2 cellular contexts compared by ENCODE assay signal in genomic region chr17:1646199-1646875, GRCh38.
TF ChIP-seq lines count a peak whose summit lies in the region.

No MANE protein-coding gene starts in this region.

TF ChIP-seq in endothelial cell of umbilical vein, 7 proteins besides CTCF, POLR2A, EP300 and RAD21:
- no peak for TF ChIP-seq GATA2 (IDR thresholded peaks at IDR 0.05; ENCODE audit: insufficient read depth, insufficient read length, low read depth, low read length)
- no peak for TF ChIP-seq MYC (IDR thresholded peaks at IDR 0.05; ENCODE audit: low read depth, low read length)
- no peak for TF ChIP-seq EZH2 (IDR thresholded peaks at IDR 0.05; ENCODE audit: borderline replicate concordance, low read depth, low read length, severe bottlenecking)
- TF ChIP-seq, protein P1, sequence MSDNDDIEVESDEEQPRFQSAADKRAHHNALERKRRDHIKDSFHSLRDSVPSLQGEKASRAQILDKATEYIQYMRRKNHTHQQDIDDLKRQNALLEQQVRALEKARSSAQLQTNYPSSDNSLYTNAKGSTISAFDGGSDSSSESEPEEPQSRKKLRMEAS (IDR thresholded peaks at IDR 0.05; ENCODE audit: insufficient read depth, insufficient read length) = no peak
- TF ChIP-seq JUN (IDR thresholded peaks at IDR 0.05; ENCODE audit: borderline replicate concordance, insufficient read depth, insufficient read length, low read depth) = no peak
- TF ChIP-seq POLR2AphosphoS5 (IDR thresholded peaks at IDR 0.05; ENCODE audit: insufficient read depth, low read depth, low read length) = no peak
- TF ChIP-seq FOS (IDR thresholded peaks at IDR 0.05; ENCODE audit: borderline replicate concordance, insufficient read depth, low read length) = no peak

TF ChIP-seq in HEK293T, 16 proteins besides CTCF, POLR2A, EP300 and RAD21:
- no peak for TF ChIP-seq ELF4 (IDR thresholded peaks at IDR 0.05)
